In genomic region chr19:3990815-3991117, GRCh38 we compare ENCODE assay signal across 1 cellular context.
TF ChIP-seq lines count a peak whose summit lies in the region.

No MANE protein-coding gene starts in this region.

TF ChIP-seq in K562, 482 proteins besides CTCF, POLR2A, EP300 and RAD21 (continued from another document and continues in another):
- TF ChIP-seq ZNF75A (CRISPR knock-in tag; IDR thresholded peaks at IDR 0.05): no peak
- no peak for TF ChIP-seq GABPB1 (CRISPR knock-in tag; IDR thresholded peaks at IDR 0.05)
- no peak for TF ChIP-seq ZNF134 (CRISPR knock-in tag; conservative IDR thresholded peaks at IDR 0.05)
- no peak for TF ChIP-seq SLC30A9 (CRISPR knock-in tag; IDR thresholded peaks at IDR 0.05)
- TF ChIP-seq TFAM (CRISPR knock-in tag; conservative IDR thresholded peaks at IDR 0.05): no peak
- no peak for TF ChIP-seq ESRRB (CRISPR knock-in tag; IDR thresholded peaks at IDR 0.05; ENCODE audit: borderline replicate concordance)
- TF ChIP-seq FOSL1 (tag; conservative IDR thresholded peaks at IDR 0.05): no peak
- TF ChIP-seq SAP30 (IDR thresholded peaks at IDR 0.05; ENCODE audit: borderline replicate concordance, insufficient read depth, low read depth, low read length, poor library complexity, severe bottlenecking): no peak
- TF ChIP-seq U2AF2 (optimal IDR thresholded peaks at IDR 0.05; ENCODE audit: low read depth, low read length): no peak
- no peak for TF ChIP-seq GATAD2B (IDR thresholded peaks at IDR 0.05; ENCODE audit: borderline replicate concordance)
- no peak for TF ChIP-seq CEBPB (tag; IDR thresholded peaks at IDR 0.05)
- TF ChIP-seq BDP1 (IDR thresholded peaks at IDR 0.05; ENCODE audit: insufficient read depth, insufficient read length): no peak
- TF ChIP-seq ZNF764 (CRISPR knock-in tag; IDR thresholded peaks at IDR 0.05; ENCODE audit: low read depth): no peak
- TF ChIP-seq PRMT5 (CRISPR knock-in tag; IDR thresholded peaks at IDR 0.05): no peak
- no peak for TF ChIP-seq NFE2 (IDR thresholded peaks at IDR 0.05; ENCODE audit: low read depth)
- no peak for TF ChIP-seq ZBTB43 (CRISPR knock-in tag; IDR thresholded peaks at IDR 0.05)
- no peak for TF ChIP-seq ELF2 (CRISPR knock-in tag; IDR thresholded peaks at IDR 0.05)
- TF ChIP-seq MIER1 (IDR thresholded peaks at IDR 0.05; ENCODE audit: low read depth): 0 out of 2 replicates have a peak, but pooled peaks have one; percentile 62
- TF ChIP-seq STAG1 (CRISPR knock-in tag; IDR thresholded peaks at IDR 0.05; ENCODE audit: borderline replicate concordance): no peak
- no peak for TF ChIP-seq ZKSCAN8 (CRISPR knock-in tag; IDR thresholded peaks at IDR 0.05)
- TF ChIP-seq NFIC (IDR thresholded peaks at IDR 0.05): peak; percentile 15; the same call in 1 of the 2 replicates
- TF ChIP-seq SUPT5H (IDR thresholded peaks at IDR 0.05): peak; percentile 16; the same call in 1 of the 2 replicates
- TF ChIP-seq ATF6 (CRISPR knock-in tag; IDR thresholded peaks at IDR 0.05): no peak
- TF ChIP-seq BACH1 (tag; IDR thresholded peaks at IDR 0.05): no peak
- no peak for TF ChIP-seq ZBTB26 (CRISPR knock-in tag; IDR thresholded peaks at IDR 0.05)
- no peak for TF ChIP-seq NR2C1 (IDR thresholded peaks at IDR 0.05)
- TF ChIP-seq NR2C1 (tag; IDR thresholded peaks at IDR 0.05): no peak
- no peak for TF ChIP-seq CBX1 (IDR thresholded peaks at IDR 0.05; ENCODE audit: low read depth)
- 0 out of 2 replicates have a peak, but pooled peaks have one; percentile 51 for TF ChIP-seq MTA1 (IDR thresholded peaks at IDR 0.05; ENCODE audit: borderline replicate concordance)
- TF ChIP-seq CHD4 (IDR thresholded peaks at IDR 0.05; ENCODE audit: insufficient read depth, insufficient replicate concordance, low read depth, low read length, poor library complexity, severe bottlenecking): no peak
- TF ChIP-seq POLR2H (tag; IDR thresholded peaks at IDR 0.05; ENCODE audit: low read depth): no peak
- TF ChIP-seq CHD7 (IDR thresholded peaks at IDR 0.05; ENCODE audit: low read depth, low read length): no peak
- peak in 1 of 2 experiments; percentile 68; a peak in 1 of 4 replicates for TF ChIP-seq MCM7 (IDR thresholded peaks at IDR 0.05)
- TF ChIP-seq E2F1 (CRISPR knock-in tag; IDR thresholded peaks at IDR 0.05): no peak
- TF ChIP-seq CC2D1A (IDR thresholded peaks at IDR 0.05): peak; percentile 69; the same call in 1 of the 2 replicates
- no peak for TF ChIP-seq MTF1 (CRISPR knock-in tag; IDR thresholded peaks at IDR 0.05; ENCODE audit: borderline replicate concordance)
- no peak for TF ChIP-seq ZNF444 (CRISPR knock-in tag; IDR thresholded peaks at IDR 0.05)
- TF ChIP-seq POLR2AphosphoS2 (IDR thresholded peaks at IDR 0.05; ENCODE audit: low read length): no peak
- peak; percentile 72; the same call in 1 of the 2 replicates for TF ChIP-seq NKRF (IDR thresholded peaks at IDR 0.05; ENCODE audit: borderline replicate concordance)
- no peak for TF ChIP-seq THAP12 (CRISPR knock-in tag; IDR thresholded peaks at IDR 0.05)
- peak; percentile 1; the same call in 1 of the 2 replicates for TF ChIP-seq YBX1 (IDR thresholded peaks at IDR 0.05)
- no peak for TF ChIP-seq ZNF408 (CRISPR knock-in tag; IDR thresholded peaks at IDR 0.05; ENCODE audit: low read depth)
